In the genomic region with DNA sequence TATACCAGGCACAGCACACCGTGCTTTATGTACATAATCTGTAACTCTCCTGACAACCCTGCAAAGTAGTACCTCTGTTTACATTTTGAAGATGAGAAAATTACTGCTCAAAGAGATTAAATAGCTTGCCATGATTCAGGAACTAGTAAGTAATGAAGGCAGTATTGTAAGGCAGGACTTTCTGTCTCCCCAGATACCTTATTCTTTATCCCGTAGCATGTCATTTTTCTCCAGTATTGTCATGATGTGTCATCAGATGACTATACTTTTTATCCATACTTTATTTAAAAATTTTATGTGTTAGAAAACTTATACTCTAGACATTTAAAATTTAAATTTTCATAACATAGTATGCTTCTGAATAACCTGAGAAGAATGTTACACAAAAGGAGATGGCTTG, we compare ENCODE assay signal across 15 cellular contexts.
DNase-seq lines count a peak whose midpoint lies in the region; ATAC-seq and TF ChIP-seq lines count a peak whose summit lies in the region.
"Had no signal": no experiment of that assay in that cellular context is flagged by ENCODE, and none has a peak within 500 bp of the region (broad histone marks: within the 10 kb centered on the region; RNA-seq: fewer than 3 reads in every experiment).

No MANE protein-coding gene starts in this region.

- CTCF ChIA-PET in CD8-positive, alpha-beta T cell (lab: Charles Lee): no interaction called here

- H3K27ac Mint-ChIP-seq in CD8-positive, alpha-beta T cell: no peak overlapping the region

- H3K4me3 ChIP-seq in skeletal muscle satellite cell (ENCODE audit: low read length): no peak overlapping the region
- H3K4me3 ChIP-seq in CD8-positive, alpha-beta T cell (ENCODE audit: low read depth, low read length): no peak overlapping the region
- H3K4me3 ChIP-seq: HAP-1, PC-9 had no signal

- no peak overlapping the region for H3K9ac ChIP-seq in skeletal muscle satellite cell (ENCODE audit: low read depth, low read length)

- POLR2A ChIA-PET in CD8-positive, alpha-beta T cell (lab: Charles Lee): no interaction called here

- DNase-seq in HCEC 1CT (peak; percentile 24), RKO (ENCODE audit: low spot score) (peak; percentile 21), foreskin keratinocyte (peak in 1 of 2 donors; percentile 53), NCI-H345 (lab: John Stamatoyannopoulos, UW) (no peak)
- DNase-seq in CD8-positive, alpha-beta T cell: no peak
- DNase-seq: DMS79 treated with DMSO at 0.1 percent for 48 hours, NCI-H187, NCI-H2107, NCI-H524, SW 1271 had no signal

- no peak overlapping the region for H3K4me3 Mint-ChIP-seq in CD8-positive, alpha-beta T cell

- ATAC-seq in foreskin keratinocyte: peak; percentile 85
- no peak for ATAC-seq in CD8-positive, alpha-beta T cell
- no peak for ATAC-seq in GM21447 (IDR thresholded peaks at IDR 0.05; ENCODE audit: unreplicated experiment)

- no peaks in the 10 kb centered on the region for H3K4me1 Mint-ChIP-seq in CD8-positive, alpha-beta T cell (ENCODE audit: low read depth)

- H3K4me1 ChIP-seq in foreskin keratinocyte (peaks cover 6% of the 10 kb centered on the region), skeletal muscle satellite cell (ENCODE audit: control insufficient read depth, insufficient read depth, low read length) (peaks cover 15% of the 10 kb centered on the region)
- no peaks in the 10 kb centered on the region for H3K4me1 ChIP-seq in CD8-positive, alpha-beta T cell (ENCODE audit: insufficient read depth, low read length)
- H3K4me1 ChIP-seq: HAP-1 had no signal

- H3K36me3 Mint-ChIP-seq in CD8-positive, alpha-beta T cell: peaks cover 19% of the 10 kb centered on the region

- H3K36me3 ChIP-seq in skeletal muscle satellite cell (ENCODE audit: insufficient read depth, low read length): peaks cover 12% of the 10 kb centered on the region
- H3K36me3 ChIP-seq in CD8-positive, alpha-beta T cell (ENCODE audit: insufficient read depth, low read length): no peaks in the 10 kb centered on the region
- H3K36me3 ChIP-seq: HAP-1 had no signal

- TF ChIP-seq CTCF in foreskin keratinocyte (conservative IDR thresholded peaks at IDR 0.05): no peak
- TF ChIP-seq CTCF in CD8-positive, alpha-beta T cell (IDR thresholded peaks at IDR 0.05): no peak

- H3K27me3 Mint-ChIP-seq in CD8-positive, alpha-beta T cell (ENCODE audit: low read depth): no peaks in the 10 kb centered on the region

- intact Hi-C loops in CD8-positive, alpha-beta T cell (cut with DNase I, micrococcal nuclease): no loop called here

- H3K4me2 ChIP-seq in skeletal muscle satellite cell (ENCODE audit: low read length): peak overlapping the region; percentile 37
- H3K4me2 ChIP-seq: PC-9 had no signal

- no peaks in the 10 kb centered on the region for H3K9me3 ChIP-seq in skeletal muscle satellite cell (replicated peaks; ENCODE audit: low read length)
- H3K9me3 ChIP-seq in CD8-positive, alpha-beta T cell (ENCODE audit: low read length): no peaks in the 10 kb centered on the region
- H3K9me3 ChIP-seq: HAP-1 had no signal

- no peaks in the 10 kb centered on the region for H3K27me3 ChIP-seq in foreskin keratinocyte
- H3K27me3 ChIP-seq in skeletal muscle satellite cell (ENCODE audit: control insufficient read depth, insufficient read depth, low read length): no peaks in the 10 kb centered on the region
- H3K27me3 ChIP-seq in CD8-positive, alpha-beta T cell (ENCODE audit: insufficient read depth, low read length): no peaks in the 10 kb centered on the region

- H3K9me3 Mint-ChIP-seq in CD8-positive, alpha-beta T cell: no peaks in the 10 kb centered on the region

- H3K27ac ChIP-seq in foreskin keratinocyte: no peak overlapping the region
- no peak overlapping the region for H3K27ac ChIP-seq in CD8-positive, alpha-beta T cell (ENCODE audit: low read depth, low read length)
- H3K27ac ChIP-seq: C4-2B, PC-9 had no signal

Comparison
In these comparisons a context has a peak if more than half of its experiments do, and no peak if none do; other contexts are left out.
1. DNase-seq: peak in HCEC 1CT (single experiment) and RKO (single experiment); none in CD8-positive, alpha-beta T cell (0 of 7) and NCI-H345 (single experiment).